Comparison of ENCODE assay signal across 8 cellular contexts in the genomic region with DNA sequence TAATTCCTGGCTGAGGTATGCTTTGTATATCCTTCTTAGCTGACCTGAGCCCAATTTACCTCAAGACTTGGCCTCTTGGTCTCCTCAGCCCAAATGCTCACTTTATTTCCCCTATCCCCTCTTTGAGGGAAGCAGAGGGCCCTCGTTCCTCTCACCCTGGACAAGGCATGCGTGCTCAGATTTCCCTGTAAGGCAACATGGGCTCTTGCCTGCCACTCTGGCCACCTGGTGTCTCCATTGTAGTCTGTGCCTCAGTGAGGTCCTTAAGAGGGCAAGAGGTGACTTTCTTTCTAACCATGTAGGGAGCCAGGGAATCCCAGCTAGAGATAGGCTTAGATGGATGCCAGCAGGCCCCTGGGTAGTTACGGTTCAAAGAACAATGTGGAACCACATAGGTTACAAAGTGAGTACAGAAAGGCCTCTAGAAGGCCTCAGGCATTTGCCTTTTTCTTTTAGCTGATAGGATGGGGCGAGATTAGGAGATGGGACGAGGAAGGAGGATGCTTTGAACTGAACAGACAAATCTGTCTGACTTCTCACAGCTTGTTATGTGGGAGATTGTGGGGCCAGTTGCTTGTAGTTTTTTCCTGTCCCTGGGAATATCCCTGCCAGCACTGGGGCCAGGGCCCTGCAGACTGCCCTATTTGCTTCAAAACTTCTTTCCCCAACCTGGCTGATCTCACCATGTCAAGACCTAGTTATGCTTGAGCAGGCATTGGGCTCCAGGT. TPM values are rescaled to one million over a fixed set of nuclear protein-coding genes. Genes with fewer than 3 reads are reported as not detected.
A peak's percentile ranks its signal among the peaks of the same experiment; 100 is the strongest.
DNase-seq lines count a peak whose midpoint lies in the region; ATAC-seq, FAIRE-seq and TF ChIP-seq lines count a peak whose summit lies in the region.

No MANE protein-coding gene starts in this region.

- no peaks in the 10 kb centered on the region for H3K9me3 ChIP-seq in cardiac muscle cell (ENCODE audit: low read depth)
- no peaks in the 10 kb centered on the region for H3K9me3 ChIP-seq in lower lobe of right lung

- intact Hi-C loops in cardiac septum (cut with DNase I) (no loop called here), lower lobe of right lung (cut with DNase I) (no loop called here)

- TF ChIP-seq CTCF in cardiac muscle cell (IDR thresholded peaks at IDR 0.05; ENCODE audit: low read depth, low read length), result no peak
- TF ChIP-seq CTCF in astrocyte of the spinal cord (IDR thresholded peaks at IDR 0.05; ENCODE audit: low read depth, low read length), result no peak
- no peak for TF ChIP-seq CTCF in lower lobe of right lung (IDR thresholded peaks at IDR 0.05)

- DNase-seq in cardiac muscle cell (ENCODE audit: low read depth in 1 of 2, low spot score in 1 of 2) (no peak), cardiac septum (ENCODE audit: low spot score) (no peak), astrocyte of the spinal cord (ENCODE audit: low read depth, low spot score) (no peak), lower lobe of right lung (no peak), urothelium cell line (ENCODE audit: low spot score) (peak; percentile 18), NK-92 (lab: John Stamatoyannopoulos, UW; ENCODE audit: unreplicated experiment) (no peak), cortex of kidney (lab: John Stamatoyannopoulos, UW) (no peak)
- DNase-seq in stimulated activated CD4-positive, alpha-beta T cell treated with anti-CD3 and anti-CD28 coated beads, Interleukin-12 subunit alpha, Interleukin-12 subunit beta, amount 100 ng/mL, for 4 hours, result no peak

- FAIRE-seq in urothelium cell line (lab: Jason Lieb, UNC), result no peak

- H3K36me3 ChIP-seq in cardiac muscle cell (peaks cover 3% of the 10 kb centered on the region), lower lobe of right lung (no peaks in the 10 kb centered on the region)

- no peak for ATAC-seq in lower lobe of right lung

- H3K4me3 ChIP-seq in cardiac muscle cell, result peak overlapping the region; percentile 87
- peak overlapping the region; percentile 72 for H3K4me3 ChIP-seq in astrocyte of the spinal cord (ENCODE audit: low read depth, low read length)
- peak overlapping the region; percentile 87 for H3K4me3 ChIP-seq in lower lobe of right lung

- no peaks in the 10 kb centered on the region for H3K27me3 ChIP-seq in cardiac muscle cell
- H3K27me3 ChIP-seq in lower lobe of right lung (ENCODE audit: low read depth), result no peaks in the 10 kb centered on the region

- peak overlapping the region; percentile 94 for H3K27ac ChIP-seq in cardiac muscle cell
- H3K27ac ChIP-seq in lower lobe of right lung, result peak overlapping the region; percentile 95

- in situ Hi-C loops in astrocyte of the spinal cord (cut with HindIII; ENCODE audit: low sequenced_read_pairs), result no loop called here

- peaks cover 9% of the 10 kb centered on the region for H3K4me1 ChIP-seq in cardiac muscle cell (ENCODE audit: low read depth)
- peaks cover 25% of the 10 kb centered on the region for H3K4me1 ChIP-seq in lower lobe of right lung

RNA-seq across cellular contexts. Expression of a gene that starts 1.1 kb away (rescaled TPM):
- total RNA-seq in cardiac muscle cell, result 25.0 and 32.5 TPM in 2 replicates
- 28.0 and 30.9 TPM in 2 replicates for polyA plus RNA-seq in cardiac muscle cell
- 14.9 TPM for total RNA-seq in cardiac septum
- total RNA-seq in lower lobe of right lung, result 27.1 TPM

RNA-seq across cellular contexts. Expression of a gene that starts 9.7 kb away (rescaled TPM):
- total RNA-seq in cardiac muscle cell (2.5 and 5.2 TPM in 2 replicates), cardiac septum (3.0 TPM), lower lobe of right lung (11.4 TPM)
- polyA plus RNA-seq in cardiac muscle cell, result 1.1 and 4.2 TPM in 2 replicates
